19 cellular contexts compared by ENCODE assay signal in genomic region chr20:9179867-9180266, GRCh38.
"Had no signal": no experiment of that assay in that cellular context is flagged by ENCODE, and none has a peak within 500 bp of the region (broad histone marks: within the 10 kb centered on the region; RNA-seq: fewer than 3 reads in every experiment).

No MANE protein-coding gene starts in this region.

- H3K9me3 ChIP-seq: adrenal gland, tibial nerve, uterus had no signal

- H3K4me3 ChIP-seq: adrenal gland, cardiac muscle cell, dorsolateral prefrontal cortex, hepatocyte, lung, tibial nerve, uterus had no signal

- H3K4me2 ChIP-seq: hepatocyte had no signal

- H3K4me1 ChIP-seq: adrenal gland, foreskin keratinocyte, tibial nerve, uterus had no signal

- ATAC-seq: activated T-cell treated with anti-CD3 and anti-CD28 coated beads, Interleukin-2, amount 50 U/mL, for 72 hours; T-helper 17 cell had no signal

- DNase-seq: activated CD4-positive, alpha-beta T cell treated with anti-CD3 and anti-CD28 coated beads for 1 hour; activated gamma-delta T cell; activated T-cell treated with anti-CD3 and anti-CD28 coated beads, Interleukin-2, amount 50 U/mL, for 72 hours; adrenal gland; dorsolateral prefrontal cortex; endodermal cell; islet precursor cell; midbrain; occipital lobe; stimulated activated CD4-positive, alpha-beta T cell treated with anti-CD3 and anti-CD28 coated beads, Interleukin-12 subunit alpha, Interleukin-12 subunit beta, amount 100 ng/mL, for 4 hours; stimulated activated CD4-positive, alpha-beta T cell treated with anti-CD3 and anti-CD28 coated beads, Interleukin-1b, Interleukin-23, amount 100 ng/mL, for 48 hours; T-helper 17 cell; uterus had no signal

- H2AFZ ChIP-seq: hepatocyte had no signal

- H3K36me3 ChIP-seq: adrenal gland, cardiac muscle cell, tibial nerve, uterus had no signal

- H3K27ac ChIP-seq: adrenal gland, cardiac muscle cell, dorsolateral prefrontal cortex, epithelial cell of prostate, foreskin keratinocyte, hepatocyte, tibial nerve, uterus had no signal

- H3K27me3 ChIP-seq: adrenal gland, cardiac muscle cell, dorsolateral prefrontal cortex, foreskin keratinocyte, hepatocyte, tibial nerve, uterus had no signal
